18 cellular contexts compared by ENCODE assay signal in the genomic region with DNA sequence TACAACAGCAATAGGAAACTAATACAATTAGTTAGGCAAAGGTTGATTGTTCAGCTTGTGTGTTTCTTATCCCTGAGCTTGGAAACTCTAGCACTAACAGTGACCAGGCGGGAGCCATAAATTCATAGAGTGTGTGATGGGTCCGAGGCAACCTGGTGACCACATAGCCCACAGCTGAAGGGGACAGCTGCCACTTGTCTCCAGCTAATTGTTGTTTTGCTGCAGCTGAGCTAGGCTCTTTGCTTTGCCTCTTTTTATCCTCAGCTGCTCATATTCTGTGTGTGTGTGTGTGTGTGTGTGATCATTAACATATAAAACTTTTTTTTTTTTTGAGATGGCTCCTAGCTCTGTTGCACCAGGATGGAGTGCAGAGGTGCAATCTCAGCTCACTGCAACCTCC. TPM values are rescaled to one million over a fixed set of nuclear protein-coding genes. Genes with fewer than 3 reads are reported as not detected.
DNase-seq lines count a peak whose midpoint lies in the region; ATAC-seq, FAIRE-seq and TF ChIP-seq lines count a peak whose summit lies in the region.
"Had no signal": no experiment of that assay in that cellular context is flagged by ENCODE, and none has a peak within 500 bp of the region (broad histone marks: within the 10 kb centered on the region; RNA-seq: fewer than 3 reads in every experiment).

No MANE protein-coding gene starts in this region.

- POLR2A ChIA-PET in RWPE1 (lab: Yijun Ruan, JAX; ENCODE audit: low non-redundant PET) (no interaction called here), HepG2 (lab: Yijun Ruan, JAX) (no interaction called here)

- no peaks in the 10 kb centered on the region for H3K9me3 Mint-ChIP-seq in activated naive CD8-positive, alpha-beta T cell (ENCODE audit: low read depth)
- H3K9me3 Mint-ChIP-seq in activated naive CD8-positive, alpha-beta T cell treated with anti-CD3 and anti-CD28 coated beads for 36 hours: no peaks in the 10 kb centered on the region
- H3K9me3 Mint-ChIP-seq: CD4-positive, alpha-beta T cell had no signal

- peak overlapping the region; percentile 28 for H3K27ac Mint-ChIP-seq in activated naive CD8-positive, alpha-beta T cell
- H3K27ac Mint-ChIP-seq in activated naive CD8-positive, alpha-beta T cell treated with anti-CD3 and anti-CD28 coated beads for 36 hours: no peak overlapping the region
- H3K27ac Mint-ChIP-seq: B cell; CD4-positive, alpha-beta T cell had no signal

- H3K4me3 Mint-ChIP-seq in activated naive CD8-positive, alpha-beta T cell: no peak overlapping the region
- no peak overlapping the region for H3K4me3 Mint-ChIP-seq in activated naive CD8-positive, alpha-beta T cell treated with anti-CD3 and anti-CD28 coated beads for 36 hours
- H3K4me3 Mint-ChIP-seq: B cell; CD4-positive, alpha-beta T cell had no signal

- H3K79me2 ChIP-seq in HepG2 (ENCODE audit: insufficient read depth, low read length): no peaks in the 10 kb centered on the region

- no peak for TF ChIP-seq POLR2A in HepG2 (IDR thresholded peaks at IDR 0.05; ENCODE audit: insufficient read depth in 1 of 2, low read depth in 2 of 2, low read length in 2 of 2)

- no peak overlapping the region for H3K9ac ChIP-seq in HepG2 (ENCODE audit: insufficient read depth, low read depth, low read length)
- H3K9ac ChIP-seq: GM23248 had no signal

- H3K27me3 Mint-ChIP-seq in activated naive CD8-positive, alpha-beta T cell: no peaks in the 10 kb centered on the region
- no peaks in the 10 kb centered on the region for H3K27me3 Mint-ChIP-seq in activated naive CD8-positive, alpha-beta T cell treated with anti-CD3 and anti-CD28 coated beads for 36 hours
- H3K27me3 Mint-ChIP-seq: B cell; CD4-positive, alpha-beta T cell had no signal

- H3K9me3 ChIP-seq in HepG2 (ENCODE audit: low read length): no peaks in the 10 kb centered on the region
- H3K9me3 ChIP-seq in small intestine (ENCODE audit: control insufficient read depth, low read depth): no peaks in the 10 kb centered on the region

- no TSS peak for BruUV-seq in HepG2 (replicated peaks; lab: Mats Ljungman, UMichigan)

- CTCF ChIA-PET in RWPE1 (lab: Yijun Ruan, JAX): no interaction called here
- CTCF ChIA-PET in HepG2 (lab: Yijun Ruan, JAX; ENCODE audit: low intra/inter-chr PET ratio, low total read pairs): no interaction called here

- WGBS in HepG2 (ENCODE audit: low lambda C conversion rate): 25% methylated on average over 2 of the region's 2 CpGs
- WGBS in small intestine, 3 donors: 79 to 89% (median 83%) methylated on average over 2 of the region's 2 CpGs

- peaks cover 15% of the 10 kb centered on the region for H3K4me1 Mint-ChIP-seq in activated naive CD8-positive, alpha-beta T cell (ENCODE audit: low read depth)
- peaks cover 12% of the 10 kb centered on the region for H3K4me1 Mint-ChIP-seq in activated naive CD8-positive, alpha-beta T cell treated with anti-CD3 and anti-CD28 coated beads for 36 hours
- H3K4me1 Mint-ChIP-seq: B cell had no signal

- H4K20me1 ChIP-seq in HepG2 (ENCODE audit: insufficient read depth, low read length): no peaks in the 10 kb centered on the region

- H2AFZ ChIP-seq in HepG2 (ENCODE audit: low read length): no peak overlapping the region
- H2AFZ ChIP-seq: GM23248 had no signal

- TF ChIP-seq CTCF in RWPE1 (conservative IDR thresholded peaks at IDR 0.05; ENCODE audit: low read depth) (no peak), HepG2 (CRISPR knock-in tag; IDR thresholded peaks at IDR 0.05) (no peak)

- H3K4me3 ChIP-seq in HepG2 (replicated peaks in 1 of 3; ENCODE audit: insufficient read depth in 1 of 3, low read depth in 2 of 3, low read length in 3 of 3): no peak overlapping the region
- no peak overlapping the region for H3K4me3 ChIP-seq in small intestine (ENCODE audit: low read depth in 1 of 2, low read length in 2 of 2)
- H3K4me3 ChIP-seq: GM12878, GM23248 had no signal

- peak overlapping the region; percentile 81 for H3K27ac ChIP-seq in RWPE1
- H3K27ac ChIP-seq in HepG2 (ENCODE audit: extremely low read length, insufficient read depth, low read length): no peak overlapping the region
- no peak overlapping the region for H3K27ac ChIP-seq in small intestine (ENCODE audit: low read depth in 1 of 2, low read length in 1 of 2)
- H3K27ac ChIP-seq: GM23248, HL-60 had no signal

- FAIRE-seq in HepG2 (lab: Jason Lieb, UNC) (no peak), small intestine (lab: Jason Lieb, UNC) (no peak)
- FAIRE-seq: A204.1, GM12878, H54 had no signal

- DNase-seq in activated naive CD8-positive, alpha-beta T cell treated with anti-CD3 and anti-CD28 coated beads for 36 hours: no peak
- no peak for DNase-seq in RWPE1 (ENCODE audit: low spot score)
- DNase-seq in myocyte (ENCODE audit: low read depth): peak; percentile 88
- no peak for DNase-seq in activated CD4-positive, alpha-beta T cell treated with anti-CD3 and anti-CD28 coated beads, Interleukin-2, amount 50 U/mL, for 48 hours
- DNase-seq in HepG2 (ENCODE audit: low spot score): no peak
- no peak for DNase-seq in small intestine
- DNase-seq: C1 segment of cervical spinal cord; Calu3; CD4-positive, alpha-beta T cell; DMS 273 treated with DMSO at 0.1 percent for 48 hours; GM23248 had no signal

- no peak for ATAC-seq in HepG2
- ATAC-seq: GM12878, HCT116 had no signal

- H3K4me2 ChIP-seq in HepG2 (ENCODE audit: low read depth, low read length): no peak overlapping the region

- intact Hi-C loops in HepG2 (cut with micrococcal nuclease; ENCODE audit: unreplicated experiment): no loop called here

- H3K36me3 Mint-ChIP-seq in activated naive CD8-positive, alpha-beta T cell: peaks cover 3% of the 10 kb centered on the region
- H3K36me3 Mint-ChIP-seq in activated naive CD8-positive, alpha-beta T cell treated with anti-CD3 and anti-CD28 coated beads for 36 hours: peaks cover 15% of the 10 kb centered on the region

- H3K36me3 ChIP-seq in HepG2 (replicated peaks in 1 of 2; ENCODE audit: control insufficient read depth in 1 of 2, insufficient read depth in 2 of 2, low read length in 2 of 2): no peaks in the 10 kb centered on the region
- H3K36me3 ChIP-seq in small intestine (ENCODE audit: control insufficient read depth in 2 of 2, insufficient read depth in 2 of 2, low read length in 2 of 2): peaks cover 0 to 2% of the 10 kb centered on the region in 2 donors

- in situ Hi-C loops in HepG2 (cut with HindIII; ENCODE audit: extremely low pct_ligation_motif_present, low pct_unique_long_range_greater_than_20kb): no loop called here

- no peak for TF ChIP-seq RAD21 in HepG2 (CRISPR knock-in tag; IDR thresholded peaks at IDR 0.05)

- H3K27me3 ChIP-seq in HepG2 (ENCODE audit: control insufficient read depth in 1 of 2, insufficient read depth in 2 of 2, low read length in 2 of 2) (no peaks in the 10 kb centered on the region), small intestine (ENCODE audit: control insufficient read depth in 2 of 2, insufficient read depth in 2 of 2, low read length in 2 of 2) (no peaks in the 10 kb centered on the region)

- TF ChIP-seq EP300 in HepG2 (IDR thresholded peaks at IDR 0.05; ENCODE audit: low read depth in 2 of 2, low read length in 2 of 2) (no peak), HepG2 (CRISPR knock-in tag; IDR thresholded peaks at IDR 0.05; ENCODE audit: borderline replicate concordance) (no peak)

- no peaks in the 10 kb centered on the region for H3K4me1 ChIP-seq in HepG2 (ENCODE audit: insufficient read depth, low read length)
- H3K4me1 ChIP-seq in small intestine (ENCODE audit: control insufficient read depth in 2 of 2, insufficient read depth in 1 of 2, low read depth in 1 of 2, low read length in 1 of 2): no peaks in the 10 kb centered on the region

TF ChIP-seq in HepG2, 621 proteins besides CTCF, POLR2A, EP300 and RAD21 (continues in another document):
- TF ChIP-seq ZNF224 (CRISPR knock-in tag; IDR thresholded peaks at IDR 0.05) (no peak), PHB2 (IDR thresholded peaks at IDR 0.05; ENCODE audit: partially characterized antibody) (no peak), ZNF234 (CRISPR knock-in tag; conservative IDR thresholded peaks at IDR 0.05) (no peak), TEAD3 (CRISPR knock-in tag; optimal IDR thresholded peaks at IDR 0.05; ENCODE audit: borderline replicate concordance) (no peak)

RNA-seq across cellular contexts. Expression of a gene that starts 53.2 kb away (rescaled TPM):
- total RNA-seq in activated naive CD8-positive, alpha-beta T cell treated with anti-CD3 and anti-CD28 coated beads for 36 hours: 10 to 100 TPM; 44.7 to 47.3 TPM
- total RNA-seq in myocyte (30.2 and 51.2 TPM in 2 replicates), HepG2 (2016; rRNA removed; fragmentation: Illumina TruSeq; extraction: Trizol) (0.02 TPM in 1 of 2 replicates, not detected in the other)
- 9.2 TPM for polyA plus RNA-seq in myocyte (2012)
- total RNA-seq in HepG2 (2016; cell fraction: cytosol; rRNA removed; fragmentation: Illumina TruSeq; extraction: Trizol; ENCODE audit: low read depth): not detected in 2 replicates
- total RNA-seq in HepG2 (2016; cell fraction: insoluble cytoplasmic fraction; rRNA removed; fragmentation: Illumina TruSeq; extraction: Trizol): 0.03 and 0.09 TPM in 2 replicates
- total RNA-seq in HepG2 (2016; cell fraction: membrane; rRNA removed; fragmentation: Illumina TruSeq; extraction: Trizol): not detected in 2 replicates
- not detected in 2 replicates for total RNA-seq in HepG2 (2016; cell fraction: nucleus; rRNA removed; fragmentation: Illumina TruSeq; extraction: Trizol)
- polyA plus RNA-seq in HepG2 (2011; rRNA removed) (0.04 and 0.12 TPM in 2 replicates), small intestine (1 to 10 TPM; 1.3 to 8.6 (median 3.2) TPM)
- polyA plus RNA-seq in HepG2 (2011; cell fraction: cytosol; rRNA removed): 0.01 and 0.03 TPM in 2 replicates
- polyA plus RNA-seq in HepG2 (2011; cell fraction: nucleus; rRNA removed): 0.10 and 0.17 TPM in 2 replicates
- polyA plus RNA-seq in HepG2 (2012): 0.04 TPM in 1 of 2 replicates, not detected in the other
- polyA plus RNA-seq in HepG2 (2016; cell fraction: cytosol; fragmentation: Illumina TruSeq; extraction: Trizol; ENCODE audit: low read depth): 0.18 TPM in 1 of 2 replicates, not detected in the other
- polyA plus RNA-seq in HepG2 (2016; cell fraction: insoluble cytoplasmic fraction; fragmentation: Illumina TruSeq; extraction: Trizol; ENCODE audit: low read depth): not detected in 2 replicates
- not detected in 2 replicates for polyA plus RNA-seq in HepG2 (2016; cell fraction: membrane; fragmentation: Illumina TruSeq; extraction: Trizol; ENCODE audit: low read depth)
- polyA plus RNA-seq in HepG2 (2016; cell fraction: nucleus; fragmentation: Illumina TruSeq; extraction: Trizol; ENCODE audit: insufficient read depth, low read depth): not detected in 2 replicates
- polyA minus RNA-seq in HepG2 (2011; rRNA and poly(A)+ RNA removed; ENCODE audit: low replicate concordance): 0.02 and 0.28 TPM in 2 replicates
- 0.09 TPM in 1 of 2 replicates, not detected in the other for polyA minus RNA-seq in HepG2 (2011; cell fraction: cytosol; rRNA and poly(A)+ RNA removed)
- 0.12 and 0.39 TPM in 2 replicates for polyA minus RNA-seq in HepG2 (2011; cell fraction: nucleus; rRNA and poly(A)+ RNA removed)

Comparison
In these comparisons a context has a peak if more than half of its experiments do, and no peak if none do; other contexts are left out.
1. RNA of a gene that starts 53.2 kb away (total RNA-seq): 44.7 to 47.3 TPM in activated naive CD8-positive, alpha-beta T cell treated with anti-CD3 and anti-CD28 coated beads for 36 hours and 30.2 to 51.2 TPM in myocyte; 0.02 to 0.09 TPM in HepG2; every median in the first group is over 10 times any median in the second.